ENCODE assay signal across 2 cellular contexts in genomic region chr17:17749025-17749772, GRCh38.
TF ChIP-seq lines count a peak whose summit lies in the region.

No MANE protein-coding gene starts in this region.

TF ChIP-seq in HEK293, 187 proteins besides CTCF, POLR2A, EP300 and RAD21 (continued from another document):
- TF ChIP-seq ZFHX2 (tag by site-specific recombination; conservative IDR thresholded peaks at IDR 0.05) (no peak), ZNF660 (tag by site-specific recombination; IDR thresholded peaks at IDR 0.05) (no peak), ZNF843 (tag by site-specific recombination; IDR thresholded peaks at IDR 0.05) (no peak), ZNF555 (tag by site-specific recombination; conservative IDR thresholded peaks at IDR 0.05) (no peak), MEIS1 (CRISPR knock-in tag; IDR thresholded peaks at IDR 0.05; ENCODE audit: borderline replicate concordance) (no peak), ZNF423 (tag by site-specific recombination; IDR thresholded peaks at IDR 0.05) (peak; percentile 47; the same call in 1 of the 2 replicates), IKZF3 (tag by site-specific recombination; IDR thresholded peaks at IDR 0.05) (no peak), PATZ1 (tag by site-specific recombination; IDR thresholded peaks at IDR 0.05) (peak; percentile 52), ZBTB17 (tag by site-specific recombination; IDR thresholded peaks at IDR 0.05) (peak; percentile 38), ZBTB8A (tag by site-specific recombination; IDR thresholded peaks at IDR 0.05) (peak; percentile 29), ZNF777 (tag by site-specific recombination; IDR thresholded peaks at IDR 0.05; ENCODE audit: borderline replicate concordance) (no peak), ZNF677 (tag by site-specific recombination; IDR thresholded peaks at IDR 0.05) (no peak), ZNF174 (tag by site-specific recombination; IDR thresholded peaks at IDR 0.05) (no peak)

TF ChIP-seq in WTC11, 78 proteins besides CTCF, POLR2A, EP300 and RAD21 (continued from another document):
- TF ChIP-seq MAX (CRISPR knock-in tag; IDR thresholded peaks at IDR 0.05) (no peak), GRHL2 (CRISPR knock-in tag; IDR thresholded peaks at IDR 0.05; ENCODE audit: insufficient replicate concordance, severe bottlenecking) (no peak), HMGA2 (CRISPR knock-in tag; IDR thresholded peaks at IDR 0.05) (no peak), FOXK1 (CRISPR knock-in tag; IDR thresholded peaks at IDR 0.05) (no peak), E2F5 (CRISPR knock-in tag; IDR thresholded peaks at IDR 0.05) (no peak), ATF2 (CRISPR knock-in tag; IDR thresholded peaks at IDR 0.05; ENCODE audit: borderline replicate concordance, low read depth) (no peak), ZNF138 (CRISPR knock-in tag; conservative IDR thresholded peaks at IDR 0.05) (no peak), IRF1 (CRISPR knock-in tag; IDR thresholded peaks at IDR 0.05) (no peak), ESRRA (CRISPR knock-in tag; IDR thresholded peaks at IDR 0.05; ENCODE audit: borderline replicate concordance) (no peak), JUN (CRISPR knock-in tag; IDR thresholded peaks at IDR 0.05) (no peak), ZBTB43 (CRISPR knock-in tag; IDR thresholded peaks at IDR 0.05) (no peak), E2F4 (CRISPR knock-in tag; IDR thresholded peaks at IDR 0.05; ENCODE audit: borderline replicate concordance, low read depth) (no peak), E2F1 (CRISPR knock-in tag; IDR thresholded peaks at IDR 0.05) (no peak)
